1 cellular context compared by ENCODE assay signal in genomic region chr1:168752171-168752570, GRCh38.
TF ChIP-seq lines count a peak whose summit lies in the region.

No MANE protein-coding gene starts in this region.

TF ChIP-seq in HEK293, 187 proteins besides CTCF, POLR2A, EP300 and RAD21 (continued from another document and continues in another):
- TF ChIP-seq, protein P1, sequence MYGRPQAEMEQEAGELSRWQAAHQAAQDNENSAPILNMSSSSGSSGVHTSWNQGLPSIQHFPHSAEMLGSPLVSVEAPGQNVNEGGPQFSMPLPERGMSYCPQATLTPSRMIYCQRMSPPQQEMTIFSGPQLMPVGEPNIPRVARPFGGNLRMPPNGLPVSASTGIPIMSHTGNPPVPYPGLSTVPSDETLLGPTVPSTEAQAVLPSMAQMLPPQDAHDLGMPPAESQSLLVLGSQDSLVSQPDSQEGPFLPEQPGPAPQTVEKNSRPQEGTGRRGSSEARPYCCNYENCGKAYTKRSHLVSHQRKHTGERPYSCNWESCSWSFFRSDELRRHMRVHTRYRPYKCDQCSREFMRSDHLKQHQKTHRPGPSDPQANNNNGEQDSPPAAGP (tag by site-specific recombination; IDR thresholded peaks at IDR 0.05) = 0 out of 2 replicates have a peak, but pooled peaks have one; percentile 20
- TF ChIP-seq ZNF19 (tag by site-specific recombination; IDR thresholded peaks at IDR 0.05; ENCODE audit: low read depth) (no peak), ZNF133 (tag by site-specific recombination; IDR thresholded peaks at IDR 0.05) (no peak), ZNF623 (tag by site-specific recombination; IDR thresholded peaks at IDR 0.05) (no peak), GLI2 (tag by site-specific recombination; IDR thresholded peaks at IDR 0.05; ENCODE audit: borderline replicate concordance, low read depth) (peak; percentile 76; the same call in 1 of the 2 replicates), ZNF157 (tag by site-specific recombination; IDR thresholded peaks at IDR 0.05) (no peak), ZEB2 (tag by site-specific recombination; IDR thresholded peaks at IDR 0.05) (peak; percentile 79), YY1 (tag by site-specific recombination; IDR thresholded peaks at IDR 0.05) (no peak), ZNF660 (tag by site-specific recombination; IDR thresholded peaks at IDR 0.05) (peak; percentile 75; the same call in 1 of the 2 replicates), ZNF830 (tag by site-specific recombination; IDR thresholded peaks at IDR 0.05; ENCODE audit: low read depth) (no peak), ZNF548 (tag by site-specific recombination; IDR thresholded peaks at IDR 0.05) (no peak), SP7 (tag by site-specific recombination; IDR thresholded peaks at IDR 0.05) (peak; percentile 96), ZNF530 (tag by site-specific recombination; IDR thresholded peaks at IDR 0.05; ENCODE audit: low read depth) (no peak), ZNF449 (tag by site-specific recombination; IDR thresholded peaks at IDR 0.05) (0 out of 2 replicates have a peak, but pooled peaks have one; percentile 22), KLF10 (tag by site-specific recombination; IDR thresholded peaks at IDR 0.05) (0 out of 2 replicates have a peak, but pooled peaks have one; percentile 31), OSR2 (tag by site-specific recombination; IDR thresholded peaks at IDR 0.05) (peak; percentile 44), PATZ1 (tag by site-specific recombination; IDR thresholded peaks at IDR 0.05) (peak; percentile 21; the same call in 1 of the 2 replicates), HOXA7 (CRISPR knock-in tag; IDR thresholded peaks at IDR 0.05; ENCODE audit: borderline replicate concordance) (no peak), MZF1 (tag by site-specific recombination; IDR thresholded peaks at IDR 0.05; ENCODE audit: borderline replicate concordance) (0 out of 2 replicates have a peak, but pooled peaks have one; percentile 42), ZNF426 (tag by site-specific recombination; IDR thresholded peaks at IDR 0.05) (no peak), ZNF350 (tag by site-specific recombination; IDR thresholded peaks at IDR 0.05) (no peak), KLF9 (tag by site-specific recombination; IDR thresholded peaks at IDR 0.05; ENCODE audit: low read depth) (peak; percentile 42; the same call in 1 of the 2 replicates), ZNF521 (tag by site-specific recombination; IDR thresholded peaks at IDR 0.05) (no peak), ZNF692 (tag by site-specific recombination; IDR thresholded peaks at IDR 0.05) (peak; percentile 58; the same call in 1 of the 2 replicates), ZNF561 (tag by site-specific recombination; IDR thresholded peaks at IDR 0.05; ENCODE audit: borderline replicate concordance) (peak; percentile 43; the same call in 1 of the 2 replicates), ZNF48 (tag by site-specific recombination; IDR thresholded peaks at IDR 0.05) (no peak), ZNF138 (tag by site-specific recombination; IDR thresholded peaks at IDR 0.05; ENCODE audit: borderline replicate concordance) (no peak), ZNF629 (tag by site-specific recombination; IDR thresholded peaks at IDR 0.05) (peak; percentile 63)
- TF ChIP-seq, protein P2, sequence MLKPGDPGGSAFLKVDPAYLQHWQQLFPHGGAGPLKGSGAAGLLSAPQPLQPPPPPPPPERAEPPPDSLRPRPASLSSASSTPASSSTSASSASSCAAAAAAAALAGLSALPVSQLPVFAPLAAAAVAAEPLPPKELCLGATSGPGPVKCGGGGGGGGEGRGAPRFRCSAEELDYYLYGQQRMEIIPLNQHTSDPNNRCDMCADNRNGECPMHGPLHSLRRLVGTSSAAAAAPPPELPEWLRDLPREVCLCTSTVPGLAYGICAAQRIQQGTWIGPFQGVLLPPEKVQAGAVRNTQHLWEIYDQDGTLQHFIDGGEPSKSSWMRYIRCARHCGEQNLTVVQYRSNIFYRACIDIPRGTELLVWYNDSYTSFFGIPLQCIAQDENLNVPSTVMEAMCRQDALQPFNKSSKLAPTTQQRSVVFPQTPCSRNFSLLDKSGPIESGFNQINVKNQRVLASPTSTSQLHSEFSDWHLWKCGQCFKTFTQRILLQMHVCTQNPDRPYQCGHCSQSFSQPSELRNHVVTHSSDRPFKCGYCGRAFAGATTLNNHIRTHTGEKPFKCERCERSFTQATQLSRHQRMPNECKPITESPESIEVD (tag by site-specific recombination; IDR thresholded peaks at IDR 0.05) = peak; percentile 83
- TF ChIP-seq, protein P3, sequence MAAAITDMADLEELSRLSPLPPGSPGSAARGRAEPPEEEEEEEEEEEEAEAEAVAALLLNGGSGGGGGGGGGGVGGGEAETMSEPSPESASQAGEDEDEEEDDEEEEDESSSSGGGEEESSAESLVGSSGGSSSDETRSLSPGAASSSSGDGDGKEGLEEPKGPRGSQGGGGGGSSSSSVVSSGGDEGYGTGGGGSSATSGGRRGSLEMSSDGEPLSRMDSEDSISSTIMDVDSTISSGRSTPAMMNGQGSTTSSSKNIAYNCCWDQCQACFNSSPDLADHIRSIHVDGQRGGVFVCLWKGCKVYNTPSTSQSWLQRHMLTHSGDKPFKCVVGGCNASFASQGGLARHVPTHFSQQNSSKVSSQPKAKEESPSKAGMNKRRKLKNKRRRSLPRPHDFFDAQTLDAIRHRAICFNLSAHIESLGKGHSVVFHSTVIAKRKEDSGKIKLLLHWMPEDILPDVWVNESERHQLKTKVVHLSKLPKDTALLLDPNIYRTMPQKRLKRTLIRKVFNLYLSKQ (tag by site-specific recombination; IDR thresholded peaks at IDR 0.05; ENCODE audit: borderline replicate concordance) = no peak
- TF ChIP-seq, protein P4, sequence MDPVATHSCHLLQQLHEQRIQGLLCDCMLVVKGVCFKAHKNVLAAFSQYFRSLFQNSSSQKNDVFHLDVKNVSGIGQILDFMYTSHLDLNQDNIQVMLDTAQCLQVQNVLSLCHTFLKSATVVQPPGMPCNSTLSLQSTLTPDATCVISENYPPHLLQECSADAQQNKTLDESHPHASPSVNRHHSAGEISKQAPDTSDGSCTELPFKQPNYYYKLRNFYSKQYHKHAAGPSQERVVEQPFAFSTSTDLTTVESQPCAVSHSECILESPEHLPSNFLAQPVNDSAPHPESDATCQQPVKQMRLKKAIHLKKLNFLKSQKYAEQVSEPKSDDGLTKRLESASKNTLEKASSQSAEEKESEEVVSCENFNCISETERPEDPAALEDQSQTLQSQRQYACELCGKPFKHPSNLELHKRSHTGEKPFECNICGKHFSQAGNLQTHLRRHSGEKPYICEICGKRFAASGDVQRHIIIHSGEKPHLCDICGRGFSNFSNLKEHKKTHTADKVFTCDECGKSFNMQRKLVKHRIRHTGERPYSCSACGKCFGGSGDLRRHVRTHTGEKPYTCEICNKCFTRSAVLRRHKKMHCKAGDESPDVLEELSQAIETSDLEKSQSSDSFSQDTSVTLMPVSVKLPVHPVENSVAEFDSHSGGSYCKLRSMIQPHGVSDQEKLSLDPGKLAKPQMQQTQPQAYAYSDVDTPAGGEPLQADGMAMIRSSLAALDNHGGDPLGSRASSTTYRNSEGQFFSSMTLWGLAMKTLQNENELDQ (tag by site-specific recombination; IDR thresholded peaks at IDR 0.05; ENCODE audit: low read depth) = no peak
- TF ChIP-seq, protein P5, sequence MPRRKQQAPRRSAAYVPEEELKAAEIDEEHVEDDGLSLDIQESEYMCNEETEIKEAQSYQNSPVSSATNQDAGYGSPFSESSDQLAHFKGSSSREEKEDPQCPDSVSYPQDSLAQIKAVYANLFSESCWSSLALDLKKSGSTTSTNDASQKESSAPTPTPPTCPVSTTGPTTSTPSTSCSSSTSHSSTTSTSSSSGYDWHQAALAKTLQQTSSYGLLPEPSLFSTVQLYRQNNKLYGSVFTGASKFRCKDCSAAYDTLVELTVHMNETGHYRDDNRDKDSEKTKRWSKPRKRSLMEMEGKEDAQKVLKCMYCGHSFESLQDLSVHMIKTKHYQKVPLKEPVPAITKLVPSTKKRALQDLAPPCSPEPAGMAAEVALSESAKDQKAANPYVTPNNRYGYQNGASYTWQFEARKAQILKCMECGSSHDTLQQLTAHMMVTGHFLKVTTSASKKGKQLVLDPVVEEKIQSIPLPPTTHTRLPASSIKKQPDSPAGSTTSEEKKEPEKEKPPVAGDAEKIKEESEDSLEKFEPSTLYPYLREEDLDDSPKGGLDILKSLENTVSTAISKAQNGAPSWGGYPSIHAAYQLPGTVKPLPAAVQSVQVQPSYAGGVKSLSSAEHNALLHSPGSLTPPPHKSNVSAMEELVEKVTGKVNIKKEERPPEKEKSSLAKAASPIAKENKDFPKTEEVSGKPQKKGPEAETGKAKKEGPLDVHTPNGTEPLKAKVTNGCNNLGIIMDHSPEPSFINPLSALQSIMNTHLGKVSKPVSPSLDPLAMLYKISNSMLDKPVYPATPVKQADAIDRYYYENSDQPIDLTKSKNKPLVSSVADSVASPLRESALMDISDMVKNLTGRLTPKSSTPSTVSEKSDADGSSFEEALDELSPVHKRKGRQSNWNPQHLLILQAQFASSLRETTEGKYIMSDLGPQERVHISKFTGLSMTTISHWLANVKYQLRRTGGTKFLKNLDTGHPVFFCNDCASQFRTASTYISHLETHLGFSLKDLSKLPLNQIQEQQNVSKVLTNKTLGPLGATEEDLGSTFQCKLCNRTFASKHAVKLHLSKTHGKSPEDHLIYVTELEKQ (tag by site-specific recombination; IDR thresholded peaks at IDR 0.05; ENCODE audit: borderline replicate concordance) = 0 out of 2 replicates have a peak, but pooled peaks have one; percentile 15
- TF ChIP-seq, protein P6, sequence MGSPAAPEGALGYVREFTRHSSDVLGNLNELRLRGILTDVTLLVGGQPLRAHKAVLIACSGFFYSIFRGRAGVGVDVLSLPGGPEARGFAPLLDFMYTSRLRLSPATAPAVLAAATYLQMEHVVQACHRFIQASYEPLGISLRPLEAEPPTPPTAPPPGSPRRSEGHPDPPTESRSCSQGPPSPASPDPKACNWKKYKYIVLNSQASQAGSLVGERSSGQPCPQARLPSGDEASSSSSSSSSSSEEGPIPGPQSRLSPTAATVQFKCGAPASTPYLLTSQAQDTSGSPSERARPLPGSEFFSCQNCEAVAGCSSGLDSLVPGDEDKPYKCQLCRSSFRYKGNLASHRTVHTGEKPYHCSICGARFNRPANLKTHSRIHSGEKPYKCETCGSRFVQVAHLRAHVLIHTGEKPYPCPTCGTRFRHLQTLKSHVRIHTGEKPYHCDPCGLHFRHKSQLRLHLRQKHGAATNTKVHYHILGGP (tag by site-specific recombination; IDR thresholded peaks at IDR 0.05) = peak; percentile 81
- TF ChIP-seq, protein P7, sequence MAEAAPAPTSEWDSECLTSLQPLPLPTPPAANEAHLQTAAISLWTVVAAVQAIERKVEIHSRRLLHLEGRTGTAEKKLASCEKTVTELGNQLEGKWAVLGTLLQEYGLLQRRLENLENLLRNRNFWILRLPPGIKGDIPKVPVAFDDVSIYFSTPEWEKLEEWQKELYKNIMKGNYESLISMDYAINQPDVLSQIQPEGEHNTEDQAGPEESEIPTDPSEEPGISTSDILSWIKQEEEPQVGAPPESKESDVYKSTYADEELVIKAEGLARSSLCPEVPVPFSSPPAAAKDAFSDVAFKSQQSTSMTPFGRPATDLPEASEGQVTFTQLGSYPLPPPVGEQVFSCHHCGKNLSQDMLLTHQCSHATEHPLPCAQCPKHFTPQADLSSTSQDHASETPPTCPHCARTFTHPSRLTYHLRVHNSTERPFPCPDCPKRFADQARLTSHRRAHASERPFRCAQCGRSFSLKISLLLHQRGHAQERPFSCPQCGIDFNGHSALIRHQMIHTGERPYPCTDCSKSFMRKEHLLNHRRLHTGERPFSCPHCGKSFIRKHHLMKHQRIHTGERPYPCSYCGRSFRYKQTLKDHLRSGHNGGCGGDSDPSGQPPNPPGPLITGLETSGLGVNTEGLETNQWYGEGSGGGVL (tag by site-specific recombination; IDR thresholded peaks at IDR 0.05) = peak; percentile 58
